Comparison of ENCODE assay signal across 1 cellular context in the genomic region with DNA sequence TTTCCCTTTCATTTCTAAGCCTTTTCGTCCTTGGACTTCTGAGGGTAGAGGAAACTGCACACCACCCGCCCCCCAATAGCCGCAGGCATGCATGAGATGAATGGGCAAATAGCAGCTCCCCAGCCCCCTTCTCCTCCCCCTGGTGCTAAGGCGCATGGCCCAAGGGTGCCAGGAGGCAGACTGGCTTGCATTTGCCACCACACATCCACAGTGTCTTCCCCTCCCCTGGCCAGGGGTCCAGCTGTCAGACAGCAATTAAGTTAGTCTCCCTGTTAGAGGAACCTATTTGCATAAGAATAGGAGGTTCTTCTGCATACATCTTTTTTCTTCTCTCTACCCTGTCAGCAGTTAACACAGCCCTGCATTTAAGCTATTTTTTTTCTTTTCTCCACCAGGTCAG.
TF ChIP-seq lines count a peak whose summit lies in the region.

No MANE protein-coding gene starts in this region.

TF ChIP-seq in HepG2, 621 proteins besides CTCF, POLR2A, EP300 and RAD21:
- TF ChIP-seq ZNF687 (CRISPR knock-in tag; IDR thresholded peaks at IDR 0.05): peak; percentile 33; the same call in 1 of the 2 replicates
- no peak for TF ChIP-seq HDAC2 (CRISPR knock-in tag; IDR thresholded peaks at IDR 0.05)
- no peak for TF ChIP-seq ZNF296 (CRISPR knock-in tag; conservative IDR thresholded peaks at IDR 0.05)
- no peak for TF ChIP-seq XBP1 (CRISPR knock-in tag; IDR thresholded peaks at IDR 0.05)
TF ChIP-seq in HepG2: peak in this region for 1.
